8 cellular contexts compared by ENCODE assay signal in genomic region chr5:134174841-134175839, GRCh38. TPM values are rescaled to one million over a fixed set of nuclear protein-coding genes. Genes with fewer than 3 reads are reported as not detected.
DNase-seq lines count a peak whose midpoint lies in the region; ATAC-seq and TF ChIP-seq lines count a peak whose summit lies in the region.

No MANE protein-coding gene starts in this region.

- 7 to 9% methylated on average over 10 of the region's 10 CpGs for WGBS in body of pancreas, 2 donors

- TF ChIP-seq CTCF in body of pancreas (IDR thresholded peaks at IDR 0.05) (no peak), lower lobe of right lung (IDR thresholded peaks at IDR 0.05) (no peak)

- intact Hi-C loops in body of pancreas (cut with DNase I), result no loop called here
- intact Hi-C loops in lower lobe of right lung (cut with DNase I), result no loop called here

- TF ChIP-seq POLR2A in body of pancreas (IDR thresholded peaks at IDR 0.05), result no peak

- H3K4me3 ChIP-seq in body of pancreas (peak overlapping the region; percentile 86 to 93), lower lobe of right lung (peak overlapping the region; percentile 83)

- H3K27ac ChIP-seq in body of pancreas (peak overlapping the region in 3 of 4 donors; percentile 99 to 100 (median 100)), lower lobe of right lung (peak overlapping the region; percentile 100)

- H3K36me3 ChIP-seq in body of pancreas (replicated peaks in 1 of 2; ENCODE audit: insufficient read depth in 1 of 2, low read depth in 2 of 2) (peaks cover 0 to 10% of the 10 kb centered on the region in 2 donors), lower lobe of right lung (peaks cover 36% of the 10 kb centered on the region)

- DNase-seq in NCI-H2107 treated with DMSO at 0.1 percent for 48 hours (lab: John Stamatoyannopoulos, UW; ENCODE audit: unreplicated experiment) (peak; percentile 63), NCI-H2107 (lab: John Stamatoyannopoulos, UW) (no peak), NCI-H2029 (lab: John Stamatoyannopoulos, UW) (peak; percentile 12), body of pancreas (no peak), lower lobe of right lung (no peak), NCI-H774 (lab: John Stamatoyannopoulos, UW) (no peak), KG1 (lab: John Stamatoyannopoulos, UW) (no peak)

- ATAC-seq in body of pancreas (no peak), lower lobe of right lung (no peak), HG03378 (IDR thresholded peaks at IDR 0.05; ENCODE audit: unreplicated experiment) (no peak)

- H3K4me1 ChIP-seq in body of pancreas (peaks cover 41% of the 10 kb centered on the region), lower lobe of right lung (peaks cover 35% of the 10 kb centered on the region)

- H3K9me3 ChIP-seq in body of pancreas, result no peaks in the 10 kb centered on the region
- H3K9me3 ChIP-seq in lower lobe of right lung, result no peaks in the 10 kb centered on the region

- H3K27me3 ChIP-seq in body of pancreas (no peaks in the 10 kb centered on the region), lower lobe of right lung (ENCODE audit: low read depth) (no peaks in the 10 kb centered on the region)

RNA-seq across cellular contexts. Expression of gene SKP1, which starts 1.6 kb away (rescaled TPM):
- total RNA-seq in body of pancreas, result 10 to 100 TPM; 31.6 to 46.8 TPM
- total RNA-seq in lower lobe of right lung, result 249 TPM

RNA-seq across cellular contexts. Expression of gene PPP2CA, which starts 50.7 kb away (rescaled TPM):
- total RNA-seq in body of pancreas (100 to 1,000 TPM in 1 of 2 donors, 10 to 100 TPM in 1; 45.9 to 194 TPM), lower lobe of right lung (96.9 TPM)

Comparison
In these comparisons a context has a peak if more than half of its experiments do, and no peak if none do; other contexts are left out.
1. DNase-seq: peak in NCI-H2107 treated with DMSO at 0.1 percent for 48 hours (single experiment) and NCI-H2029 (single experiment); none in NCI-H2107 (single experiment), body of pancreas (0 of 4), lower lobe of right lung (single experiment), NCI-H774 (single experiment) and KG1 (single experiment).